In the genomic region with DNA sequence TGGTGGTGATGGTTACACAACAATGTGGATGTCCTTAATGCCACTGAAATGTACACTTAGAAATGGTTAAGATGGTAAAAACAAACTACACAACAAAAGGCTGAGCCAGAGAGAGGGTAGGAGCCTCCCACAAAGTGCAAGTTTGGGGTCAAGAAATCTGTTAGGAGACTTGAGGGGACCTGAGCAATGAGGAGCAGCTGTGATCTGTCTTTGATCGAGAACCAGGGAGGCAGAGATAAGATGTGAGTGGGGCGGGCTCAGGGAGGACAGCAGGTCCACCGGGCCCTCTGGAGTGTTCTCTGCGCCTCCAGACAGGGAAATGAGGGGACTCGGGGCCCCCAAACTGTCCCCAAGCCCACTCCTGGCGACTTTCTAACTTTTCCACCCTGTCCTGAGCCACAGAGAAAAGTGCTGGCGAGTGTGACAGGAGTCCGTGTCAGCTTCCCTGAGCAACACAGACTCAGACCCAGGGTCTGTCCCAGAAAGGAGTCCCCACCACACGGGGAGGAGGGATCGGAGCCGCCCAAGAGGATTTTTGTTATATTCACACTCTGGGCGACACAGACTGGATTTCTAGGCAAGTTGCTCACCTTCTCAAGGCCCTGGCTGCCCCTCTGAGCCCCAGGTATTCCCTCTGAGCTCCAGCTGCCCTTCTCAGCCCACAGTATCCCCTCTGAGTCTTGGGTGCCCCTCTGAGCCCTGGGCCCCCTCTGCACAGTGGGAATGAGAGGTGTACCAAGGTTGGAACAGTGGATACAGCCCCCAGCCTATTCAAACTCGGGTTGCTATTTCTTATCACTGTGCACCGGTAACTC, we compare ENCODE assay signal across 12 cellular contexts.
"Had no signal": no experiment of that assay in that cellular context is flagged by ENCODE, and none has a peak within 500 bp of the region (broad histone marks: within the 10 kb centered on the region; RNA-seq: fewer than 3 reads in every experiment).

No MANE protein-coding gene starts in this region.

- H3K4me3 Mint-ChIP-seq: activated CD4-positive, alpha-beta T cell treated with anti-CD3 and anti-CD28 coated beads, Interleukin-2, amount 10 ng/mL, durations not matched to agents 24 days and 14 days; activated naive CD4-positive, alpha-beta T cell treated with anti-CD3 and anti-CD28 coated beads, Interleukin-2, amount 10 ng/mL, durations not matched to agents 7 days and 5 days; activated T-helper 17 cell treated with anti-CD3 and anti-CD28 coated beads, Interleukin-2, amount 50 U/mL, for 72 hours; T-helper 1 cell treated with Interleukin-12 subunit alpha and Interleukin-12 subunit beta and Interleukin-4 antibody, amounts not matched to agents 30 μg/mL and 1 μg/mL, for 36 hours; WTC11 had no signal

- DNase-seq: activated CD4-positive, alpha-beta T cell treated with anti-CD3 and anti-CD28 coated beads, Interleukin-2, amount 10 ng/mL, durations not matched to agents 24 days and 14 days; activated naive CD4-positive, alpha-beta T cell treated with anti-CD3 and anti-CD28 coated beads, Interleukin-2, amount 10 ng/mL, durations not matched to agents 7 days and 5 days; effector CD8-positive, alpha-beta T cell; naive B cell; occipital lobe; stimulated activated CD4-positive, alpha-beta T cell treated with anti-CD3 and anti-CD28 coated beads, Interleukin-12 subunit alpha, Interleukin-12 subunit beta, amount 100 ng/mL, for 4 hours; stimulated activated naive CD4-positive, alpha-beta T cell treated with Interleukin-2 at 50 U/mL for 16 hours; upper lobe of right lung had no signal

- H3K9me3 ChIP-seq: upper lobe of right lung had no signal

- H3K27ac Mint-ChIP-seq: activated CD4-positive, alpha-beta T cell treated with anti-CD3 and anti-CD28 coated beads, Interleukin-2, amount 10 ng/mL, durations not matched to agents 24 days and 14 days; activated naive CD4-positive, alpha-beta T cell treated with anti-CD3 and anti-CD28 coated beads, Interleukin-2, amount 10 ng/mL, durations not matched to agents 7 days and 5 days; naive B cell; T-helper 1 cell treated with Interleukin-12 subunit alpha and Interleukin-12 subunit beta and Interleukin-4 antibody, amounts not matched to agents 30 μg/mL and 1 μg/mL, for 36 hours; WTC11 had no signal

- H3K4me1 ChIP-seq: upper lobe of right lung had no signal

- H3K27me3 Mint-ChIP-seq: activated T-helper 17 cell treated with anti-CD3 and anti-CD28 coated beads, Interleukin-2, amount 50 U/mL, for 72 hours; naive B cell had no signal

- ATAC-seq: activated T-helper 17 cell treated with anti-CD3 and anti-CD28 coated beads, Interleukin-2, amount 50 U/mL, for 72 hours; WTC11 had no signal

- H3K4me1 Mint-ChIP-seq: activated naive CD4-positive, alpha-beta T cell treated with anti-CD3 and anti-CD28 coated beads, Interleukin-2, amount 10 ng/mL, durations not matched to agents 7 days and 5 days; activated T-helper 17 cell treated with anti-CD3 and anti-CD28 coated beads, Interleukin-2, amount 50 U/mL, for 72 hours had no signal

- H3K27ac ChIP-seq: cardiac muscle cell, upper lobe of right lung had no signal

- H3K36me3 Mint-ChIP-seq: activated naive CD4-positive, alpha-beta T cell treated with anti-CD3 and anti-CD28 coated beads, Interleukin-2, amount 10 ng/mL, durations not matched to agents 7 days and 5 days; naive B cell; WTC11 had no signal

- H3K27me3 ChIP-seq: cardiac muscle cell, upper lobe of right lung had no signal

- H3K36me3 ChIP-seq: cardiac muscle cell, upper lobe of right lung had no signal

- H3K9me3 Mint-ChIP-seq: activated CD4-positive, alpha-beta T cell treated with anti-CD3 and anti-CD28 coated beads, Interleukin-2, amount 10 ng/mL, durations not matched to agents 24 days and 14 days; activated naive CD4-positive, alpha-beta T cell treated with anti-CD3 and anti-CD28 coated beads, Interleukin-2, amount 10 ng/mL, durations not matched to agents 7 days and 5 days; activated T-helper 17 cell treated with anti-CD3 and anti-CD28 coated beads, Interleukin-2, amount 50 U/mL, for 72 hours; naive B cell; T-helper 1 cell treated with Interleukin-12 subunit alpha and Interleukin-12 subunit beta and Interleukin-4 antibody, amounts not matched to agents 30 μg/mL and 1 μg/mL, for 36 hours; WTC11 had no signal

- H3K4me3 ChIP-seq: cardiac muscle cell, upper lobe of right lung had no signal
